Comparison of ENCODE assay signal across 8 cellular contexts in genomic region chr11:8604078-8604723, GRCh38. TPM values are rescaled to one million over a fixed set of nuclear protein-coding genes. Genes with fewer than 3 reads are reported as not detected.
DNase-seq lines count a peak whose midpoint lies in the region; FAIRE-seq and TF ChIP-seq lines count a peak whose summit lies in the region.

No MANE protein-coding gene starts in this region.

- peak; percentile 99 for FAIRE-seq in H54 (lab: Jason Lieb, UNC)

- H3K36me3 Mint-ChIP-seq in osteocyte (ENCODE audit: unreplicated experiment): no peaks in the 10 kb centered on the region
- no peaks in the 10 kb centered on the region for H3K36me3 Mint-ChIP-seq in CD4-positive, alpha-beta memory T cell

- intact Hi-C loops in CD4-positive, alpha-beta memory T cell (cut with micrococcal nuclease): no loop called here

- H3K4me1 Mint-ChIP-seq in osteocyte (ENCODE audit: unreplicated experiment): peaks cover 9% of the 10 kb centered on the region
- H3K4me1 Mint-ChIP-seq in CD4-positive, alpha-beta memory T cell: no peaks in the 10 kb centered on the region

- peak overlapping the region; percentile 16 for H3K27ac Mint-ChIP-seq in osteocyte (ENCODE audit: unreplicated experiment)
- H3K27ac Mint-ChIP-seq in CD4-positive, alpha-beta memory T cell: no peak overlapping the region

- H3F3A ChIP-seq in Loucy (ENCODE audit: low read depth): no peaks in the 10 kb centered on the region

- H3K36me3 ChIP-seq in Loucy (ENCODE audit: insufficient read depth, low read length) (no peaks in the 10 kb centered on the region), WERI-Rb-1 (no peaks in the 10 kb centered on the region), fibroblast of lung (ENCODE audit: control insufficient read depth, insufficient read depth, low read length) (no peaks in the 10 kb centered on the region)
- H3K36me3 ChIP-seq in CD4-positive, alpha-beta memory T cell (ENCODE audit: insufficient read depth, low read length): no peaks in the 10 kb centered on the region

- H3K4me1 ChIP-seq in Loucy (ENCODE audit: insufficient read depth, low read length, poor library complexity, severe bottlenecking) (no peaks in the 10 kb centered on the region), fibroblast of lung (ENCODE audit: control insufficient read depth, extremely low read depth, insufficient read depth, low read length) (peaks cover 13% of the 10 kb centered on the region)
- no peaks in the 10 kb centered on the region for H3K4me1 ChIP-seq in CD4-positive, alpha-beta memory T cell (ENCODE audit: insufficient read depth, low read length)

- peaks cover under 1% of the 10 kb centered on the region for H3K27me3 Mint-ChIP-seq in osteocyte (ENCODE audit: unreplicated experiment)
- peaks cover 16 to 17% of the 10 kb centered on the region in 2 donors for H3K27me3 Mint-ChIP-seq in CD4-positive, alpha-beta memory T cell

- no peaks in the 10 kb centered on the region for H3K9me2 ChIP-seq in Loucy (replicated peaks; ENCODE audit: low read depth, low read length)

- H3K79me2 ChIP-seq in Loucy (ENCODE audit: insufficient read depth, low read length) (no peaks in the 10 kb centered on the region), fibroblast of lung (ENCODE audit: control insufficient read depth, insufficient read depth, low read length) (no peaks in the 10 kb centered on the region)

- CTCF ChIA-PET in CD4-positive, alpha-beta memory T cell (lab: Charles Lee; ENCODE audit: partially characterized antibody): no interaction called here

- H4K20me1 ChIP-seq in Loucy (ENCODE audit: insufficient read depth, low read length, poor library complexity, severe bottlenecking) (no peaks in the 10 kb centered on the region), fibroblast of lung (ENCODE audit: control insufficient read depth, extremely low read depth, insufficient read depth, low read length) (no peaks in the 10 kb centered on the region)

- H3K9ac ChIP-seq in Loucy (ENCODE audit: low read depth, low read length, poor library complexity, severe bottlenecking): no peak overlapping the region
- H3K9ac ChIP-seq in fibroblast of lung (ENCODE audit: insufficient read depth, low read length): no peak overlapping the region

- POLR2A ChIA-PET in CD4-positive, alpha-beta memory T cell (lab: Charles Lee; ENCODE audit: partially characterized antibody): no interaction called here

- H3K9me3 ChIP-seq in Loucy (ENCODE audit: insufficient read depth, low read depth, low read length): no peaks in the 10 kb centered on the region
- H3K9me3 ChIP-seq in WERI-Rb-1 (ENCODE audit: severe bottlenecking): no peaks in the 10 kb centered on the region
- no peaks in the 10 kb centered on the region for H3K9me3 ChIP-seq in fibroblast of lung (ENCODE audit: control insufficient read depth, insufficient read depth, low read depth, low read length)
- no peaks in the 10 kb centered on the region for H3K9me3 ChIP-seq in CD4-positive, alpha-beta memory T cell (ENCODE audit: control insufficient read depth in 1 of 2, low read length in 2 of 2)

- H2AFZ ChIP-seq in Loucy (ENCODE audit: low read length) (peak overlapping the region; percentile 68; the same call in 1 of the 2 replicates), fibroblast of lung (ENCODE audit: low read length) (no peak overlapping the region)

- no peak overlapping the region for H3K4me3 ChIP-seq in Loucy (ENCODE audit: low read length, poor library complexity, severe bottlenecking)
- H3K4me3 ChIP-seq in WERI-Rb-1 (ENCODE audit: low read depth, low read length): no peak overlapping the region
- H3K4me3 ChIP-seq in fibroblast of lung (replicated peaks in 1 of 4; ENCODE audit: control extremely low read depth in 1 of 4, insufficient read depth in 1 of 4, low read depth in 3 of 4, low read length in 4 of 4): no peak overlapping the region
- no peak overlapping the region for H3K4me3 ChIP-seq in CD4-positive, alpha-beta memory T cell (ENCODE audit: low read length in 2 of 2)

- no peaks in the 10 kb centered on the region for H3K27me3 ChIP-seq in Loucy (ENCODE audit: insufficient read depth, low read length, poor library complexity, severe bottlenecking)
- H3K27me3 ChIP-seq in WERI-Rb-1 (ENCODE audit: insufficient read depth, low read depth, severe bottlenecking): no peaks in the 10 kb centered on the region
- no peaks in the 10 kb centered on the region for H3K27me3 ChIP-seq in fibroblast of lung (ENCODE audit: control insufficient read depth, insufficient read depth, low read length)
- H3K27me3 ChIP-seq in CD4-positive, alpha-beta memory T cell (ENCODE audit: insufficient read depth, low read length): no peaks in the 10 kb centered on the region

- H3K27ac ChIP-seq in WERI-Rb-1 (no peak overlapping the region), fibroblast of lung (ENCODE audit: insufficient read depth, low read length) (peak overlapping the region; percentile 86)
- H3K27ac ChIP-seq in CD4-positive, alpha-beta memory T cell (ENCODE audit: low read depth, low read length): no peak overlapping the region

- no peak overlapping the region for H3K4me3 Mint-ChIP-seq in osteocyte (ENCODE audit: unreplicated experiment)
- H3K4me3 Mint-ChIP-seq in CD4-positive, alpha-beta memory T cell: no peak overlapping the region

- no peaks in the 10 kb centered on the region for H3K9me3 Mint-ChIP-seq in osteocyte (ENCODE audit: unreplicated experiment)
- no peaks in the 10 kb centered on the region for H3K9me3 Mint-ChIP-seq in CD4-positive, alpha-beta memory T cell

- peak; percentile 5 for DNase-seq in NK-92 treated with Interleukin-12 subunit alpha and Interleukin-12 subunit beta, amount 100 ng/mL, for 24 hours (lab: John Stamatoyannopoulos, UW)
- DNase-seq in NK-92 (lab: John Stamatoyannopoulos, UW; ENCODE audit: unreplicated experiment) (no peak), H54 (ENCODE audit: insufficient read length, low spot score) (peak; percentile 83), WERI-Rb-1 (peak; percentile 58), fibroblast of lung (ENCODE audit: low read depth in 2 of 2) (peak; percentile 100), osteocyte (ENCODE audit: extremely low spot score, unreplicated experiment) (peak; percentile 75)
- DNase-seq in CD4-positive, alpha-beta memory T cell: no peak

- TF ChIP-seq CTCF in Loucy (conservative IDR thresholded peaks at IDR 0.05; ENCODE audit: low read length) (peak; percentile 98), WERI-Rb-1 (IDR thresholded peaks at IDR 0.05; ENCODE audit: low read depth, low read length) (peak; percentile 78), fibroblast of lung (conservative IDR thresholded peaks at IDR 0.05 in 1 of 2, IDR thresholded peaks at IDR 0.05 in 1 of 2; ENCODE audit: low read depth in 1 of 2, low read length in 2 of 2) (peak; percentile 57 to 89), osteocyte (IDR thresholded peaks at IDR 0.05) (peak; percentile 58)

- no peak for TF ChIP-seq POLR2A in H54 (IDR thresholded peaks at IDR 0.05; ENCODE audit: low read depth, low read length)

- no peak overlapping the region for H3K4me2 ChIP-seq in Loucy (ENCODE audit: low read depth, low read length, poor library complexity, severe bottlenecking)
- H3K4me2 ChIP-seq in fibroblast of lung (ENCODE audit: extremely low read depth, insufficient read depth, low read length): peak overlapping the region; percentile 41

RNA-seq across cellular contexts. Expression of gene STK33, which starts 10.2 kb away (rescaled TPM):
- 1.7 and 2.8 TPM in 2 replicates for total RNA-seq in fibroblast of lung
- polyA plus RNA-seq in fibroblast of lung: 2.0 and 3.3 TPM in 2 replicates
- polyA plus RNA-seq in fibroblast of lung (2012): 1.5 and 2.2 TPM in 2 replicates
- polyA minus RNA-seq in fibroblast of lung (ENCODE audit: low replicate concordance): not detected in 2 replicates
- total RNA-seq in osteocyte: 0.65 and 1.3 TPM in 2 replicates
- not detected for total RNA-seq in CD4-positive, alpha-beta memory T cell
- polyA plus RNA-seq in CD4-positive, alpha-beta memory T cell: not detected

Comparison
In these comparisons a context has a peak if more than half of its experiments do, and no peak if none do; other contexts are left out.
1. DNase-seq: peak in NK-92 treated with Interleukin-12 subunit alpha and Interleukin-12 subunit beta, amount 100 ng/mL, for 24 hours (single experiment), H54 (single experiment), WERI-Rb-1 (single experiment), fibroblast of lung (2 of 2) and osteocyte (single experiment); none in NK-92 (single experiment) and CD4-positive, alpha-beta memory T cell (0 of 5).
2. Peak in every context shown above with its lines, with median percentiles within 50 percentile points of each other: CTCF ChIP-seq.